Comparison of ENCODE assay signal across 34 cellular contexts in the genomic region with DNA sequence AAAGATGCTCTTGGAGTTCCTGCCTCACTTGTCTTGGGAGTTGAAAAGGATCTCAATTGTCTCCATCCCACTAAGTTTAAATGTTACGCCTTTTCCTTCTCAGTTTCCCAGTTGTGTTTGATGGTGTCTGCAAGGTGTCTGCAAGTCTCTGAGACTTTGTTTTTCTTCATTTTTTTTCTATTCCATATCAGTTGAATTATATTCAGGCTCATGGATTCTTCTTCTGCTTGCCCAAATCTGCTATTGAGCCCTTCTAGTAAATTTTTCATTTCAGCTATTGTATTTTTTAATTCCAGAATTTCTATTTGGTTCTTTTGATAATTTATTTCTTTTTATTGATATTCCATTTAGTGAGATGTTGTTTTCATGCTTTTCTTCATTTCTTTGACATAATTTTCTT. TPM values are rescaled to one million over a fixed set of nuclear protein-coding genes. Genes with fewer than 3 reads are reported as not detected.
"Had no signal": no experiment of that assay in that cellular context is flagged by ENCODE, and none has a peak within 500 bp of the region (broad histone marks: within the 10 kb centered on the region; RNA-seq: fewer than 3 reads in every experiment).

No MANE protein-coding gene starts in this region.

- H3K27ac Mint-ChIP-seq: mesothelial cell of epicardium, naive B cell had no signal

- H3K36me3 ChIP-seq: esophagus squamous epithelium, gastrocnemius medialis, heart right ventricle, left lung, lower lobe of right lung had no signal

- DNase-seq: dermis blood vessel endothelial cell; dorsolateral prefrontal cortex; effector CD4-positive, alpha-beta T cell; effector memory CD4-positive, alpha-beta T cell; erythroblast; esophagus squamous epithelium; foreskin fibroblast; foreskin melanocyte; gastrocnemius medialis; glutamatergic neuron; head of caudate nucleus; heart right ventricle; hippocampal formation; left cardiac atrium; left lung; left ventricle myocardium superior; lower lobe of right lung; mesenchymal stem cell; mucosa of descending colon; naive B cell; naive thymus-derived CD8-positive, alpha-beta T cell had no signal

- H3K4me3 ChIP-seq: coronary artery, dorsolateral prefrontal cortex, esophagus squamous epithelium, gastrocnemius medialis, heart right ventricle, left lung, lower lobe of right lung, mucosa of descending colon had no signal

- H3K4me3 Mint-ChIP-seq: mesothelial cell of epicardium; naive B cell; naive thymus-derived CD8-positive, alpha-beta T cell had no signal

- FAIRE-seq: endometrium, islet of Langerhans, keratinocyte had no signal

- H3K27ac ChIP-seq: coronary artery, dorsolateral prefrontal cortex, epithelial cell of prostate, esophagus squamous epithelium, gastrocnemius medialis, heart right ventricle, left lung, lower lobe of right lung had no signal

- ATAC-seq: esophagus mucosa; gastrocnemius medialis; heart right ventricle; left cardiac atrium; left lung; left ventricle myocardium superior; lower lobe of right lung; mucosa of descending colon; naive thymus-derived CD8-positive, alpha-beta T cell had no signal

- H3K9me3 ChIP-seq: lower lobe of right lung, mucosa of descending colon had no signal

- H3K4me1 Mint-ChIP-seq: mesothelial cell of epicardium; naive B cell; naive thymus-derived CD8-positive, alpha-beta T cell had no signal

- H3K4me1 ChIP-seq: gastrocnemius medialis, heart right ventricle, left lung, lower lobe of right lung had no signal

- H3K27me3 ChIP-seq: esophagus squamous epithelium, gastrocnemius medialis, left lung had no signal

RNA-seq across cellular contexts. Expression of a gene that starts 47.4 kb away (rescaled TPM):
- total RNA-seq: dermis blood vessel endothelial cell; dorsolateral prefrontal cortex; esophagus mucosa; esophagus squamous epithelium; gastrocnemius medialis; glomerular endothelial cell; heart right ventricle; kidney epithelial cell; left cardiac atrium; left lung; left ventricle myocardium superior; lower leg skin; lower lobe of right lung; lung microvascular endothelial cell; mesenteric fat pad; mesothelial cell of epicardium; mucosa of descending colon; myocyte; naive thymus-derived CD8-positive, alpha-beta T cell had no signal
- polyA plus RNA-seq: heart right ventricle; keratinocyte; naive thymus-derived CD8-positive, alpha-beta T cell had no signal
